In the genomic region with DNA sequence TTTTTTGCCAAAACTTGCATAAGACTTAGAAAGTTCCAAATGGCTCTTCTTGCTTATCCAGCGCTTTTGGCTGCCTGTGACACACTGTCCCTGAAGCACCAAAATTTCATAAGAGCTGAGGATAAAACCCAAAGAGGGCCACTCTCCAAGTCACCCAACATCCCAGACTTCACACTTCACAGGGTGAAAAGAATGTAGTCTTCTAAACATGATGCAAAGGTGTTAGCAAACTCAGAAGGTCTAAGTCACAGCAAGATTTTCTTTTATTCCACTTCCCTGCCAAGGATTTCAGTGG, we compare ENCODE assay signal across 25 cellular contexts. TPM values are rescaled to one million over a fixed set of nuclear protein-coding genes. Genes with fewer than 3 reads are reported as not detected.
DNase-seq lines count a peak whose midpoint lies in the region; ATAC-seq, FAIRE-seq and TF ChIP-seq lines count a peak whose summit lies in the region.
"Had no signal": no experiment of that assay in that cellular context is flagged by ENCODE, and none has a peak within 500 bp of the region (broad histone marks: within the 10 kb centered on the region; RNA-seq: fewer than 3 reads in every experiment).

No MANE protein-coding gene starts in this region.

- peak overlapping the region; percentile 53 to 100 (median 99); a peak in 21 of 22 replicates for H3K27ac ChIP-seq in BLaER1 treated with 17β-estradiol and CSF1 and Interleukin-3, amounts not matched to agents 10 nM and 100 nM
- H3K27ac ChIP-seq in K562 (ENCODE audit: extremely low read depth, low read depth, low read length) = peak overlapping the region; percentile 100; the same call in 1 of the 3 replicates
- H3K27ac ChIP-seq: SJCRH30 had no signal

- H3K4me1 ChIP-seq in BLaER1 treated with 17β-estradiol and CSF1 and Interleukin-3, amounts not matched to agents 10 nM and 100 nM = peaks cover 62 to 88% (median 79%) of the 10 kb centered on the region in 10 experiments
- peaks cover 51 to 62% of the 10 kb centered on the region in 2 experiments for H3K4me1 ChIP-seq in K562 (replicated peaks in 1 of 2; ENCODE audit: control insufficient read depth in 2 of 2, insufficient read depth in 2 of 2, low read length in 2 of 2)
- H3K4me1 ChIP-seq: BE2C, HAP-1 had no signal

- H4K20me1 ChIP-seq in BLaER1 treated with 17β-estradiol and CSF1 and Interleukin-3, amounts not matched to agents 10 nM and 100 nM = no peaks in the 10 kb centered on the region
- H4K20me1 ChIP-seq in K562 (replicated peaks; ENCODE audit: control insufficient read depth, insufficient read depth, low read length) = no peaks in the 10 kb centered on the region

- no peaks in the 10 kb centered on the region for H3K27me3 ChIP-seq in BLaER1 treated with 17β-estradiol and CSF1 and Interleukin-3, amounts not matched to agents 10 nM and 100 nM
- no peaks in the 10 kb centered on the region for H3K27me3 ChIP-seq in K562 (ENCODE audit: control insufficient read depth in 2 of 2, insufficient read depth in 2 of 2, low read length in 2 of 2)
- H3K27me3 ChIP-seq: BE2C, SJCRH30 had no signal

- TF ChIP-seq POLR2A in K562 (conservative IDR thresholded peaks at IDR 0.05) = no peak

- no peak for TF ChIP-seq RAD21 in K562 (CRISPR knock-in tag; conservative IDR thresholded peaks at IDR 0.05 in 1 of 2, IDR thresholded peaks at IDR 0.05 in 1 of 2)

- in situ Hi-C loops in K562 (cut with MboI) = no loop called here

- CTCF ChIA-PET in K562 (lab: Yijun Ruan, JAX; ENCODE audit: low intra/inter-chr PET ratio) = interaction anchor here (0.5 kb wide), 1 partner anchor 337 kb away, joined by 3 read pairs; no protein-coding TSS in a partner anchor

- no TSS peak for BruUV-seq in K562 (replicated peaks; lab: Mats Ljungman, UMichigan)

- 80% methylated on average over 1 of the region's 1 CpG for WGBS in K562 (ENCODE audit: insufficient coverage, low coverage, missing lambda C conversion rate)

- POLR2A ChIA-PET in K562 (lab: Yijun Ruan, JAX) = interaction anchor here (1.3 to 4.2 kb wide), 3 partner anchors 9 to 12 kb away, joined by 4 to 35 read pairs (median 6); no protein-coding TSS in a partner anchor

- intact Hi-C loops in K562 (cut with micrococcal nuclease) = loop anchor here (5.0 kb wide), 4 partner anchors 38 to 718 kb away; no protein-coding TSS in a partner anchor
- intact Hi-C loops in left ventricle myocardium superior (cut with micrococcal nuclease) = no loop called here
- intact Hi-C loops in sciatic nerve (cut with DNase I) = no loop called here

- H3K9me3 ChIP-seq in BLaER1 treated with 17β-estradiol and CSF1 and Interleukin-3, amounts not matched to agents 10 nM and 100 nM (replicated peaks in 1 of 11) = peaks cover 0 to 19% (median 10%) of the 10 kb centered on the region in 11 experiments; a peak in 10 of 22 replicates
- no peaks in the 10 kb centered on the region for H3K9me3 ChIP-seq in K562 (replicated peaks; ENCODE audit: control insufficient read depth, insufficient read depth, low read depth, low read length)
- H3K9me3 ChIP-seq: BE2C, HAP-1, SJCRH30 had no signal

- no peak for TF ChIP-seq EP300 in K562 (IDR thresholded peaks at IDR 0.05; ENCODE audit: low read length)

- H3K4me3 ChIP-seq in BLaER1 treated with 17β-estradiol and CSF1 and Interleukin-3, amounts not matched to agents 10 nM and 100 nM = no peak overlapping the region
- no peak overlapping the region for H3K4me3 ChIP-seq in K562
- H3K4me3 ChIP-seq: HAP-1, SJCRH30 had no signal

- H3K79me2 ChIP-seq in K562 (ENCODE audit: control insufficient read depth, insufficient read depth, low read length) = 0 out of 3 replicates have a peak, but pooled peaks cover 6% of the 10 kb centered on the region

- 0 out of 22 replicates have a peak, but pooled peaks cover 0 to 4% (median 0%) of the 10 kb centered on the region in 11 experiments for H3K36me3 ChIP-seq in BLaER1 treated with 17β-estradiol and CSF1 and Interleukin-3, amounts not matched to agents 10 nM and 100 nM
- no peaks in the 10 kb centered on the region for H3K36me3 ChIP-seq in K562 (ENCODE audit: control insufficient read depth, insufficient read depth, low read length)
- H3K36me3 ChIP-seq: BE2C, HAP-1, SJCRH30 had no signal

- no peak for FAIRE-seq in K562 (lab: Jason Lieb, UNC)
- FAIRE-seq: A204.1, GM12892, HTR-8/SVneo had no signal

- ATAC-seq in K562 (no peak), left ventricle myocardium superior (peak; percentile 65), sciatic nerve (peak; percentile 54), HG02610 (IDR thresholded peaks at IDR 0.05; ENCODE audit: unreplicated experiment) (no peak)
- ATAC-seq: CD8-positive, alpha-beta T cell; PC-3 had no signal

- DNase-seq in K562 (ENCODE audit: extremely low read depth in 1 of 4, low spot score in 3 of 4) = no peak
- DNase-seq in left ventricle myocardium superior = no peak
- DNase-seq in sciatic nerve (ENCODE audit: low spot score) = no peak
- DNase-seq in mucosa of gallbladder (ENCODE audit: low spot score) = no peak
- DNase-seq in activated gamma-delta T cell (lab: John Stamatoyannopoulos, UW) = no peak
- DNase-seq in NCI-H2227 (lab: John Stamatoyannopoulos, UW; ENCODE audit: unreplicated experiment) = no peak
- DNase-seq: BE2C; CD8-positive, alpha-beta T cell; IMR-90; Karpas-422; NCI-H1092 treated with DMSO at 0.1 percent for 48 hours; NCI-H146; NCI-H2081 treated with DMSO at 0.1 percent for 48 hours; NCI-H510A; NCI-H82; PC-3; RPMI8226; SJCRH30 had no signal

- H3K9ac ChIP-seq in BLaER1 treated with 17β-estradiol and CSF1 and Interleukin-3, amounts not matched to agents 10 nM and 100 nM = peak overlapping the region in 5 of 11 experiments; percentile 26 to 98 (median 94); a peak in 3 of 22 replicates
- H3K9ac ChIP-seq in K562 (ENCODE audit: insufficient read depth in 1 of 2, low read depth in 2 of 2, low read length in 2 of 2) = peak overlapping the region in 1 of 2 experiments; percentile 86; a peak in 2 of 4 replicates

- H3K4me2 ChIP-seq in BLaER1 treated with 17β-estradiol and CSF1 and Interleukin-3, amounts not matched to agents 10 nM and 100 nM = peak overlapping the region in 8 of 11 experiments; percentile 87 to 98 (median 92); a peak in 15 of 22 replicates
- H3K4me2 ChIP-seq in K562 (ENCODE audit: insufficient read depth, low read length) = no peak overlapping the region

- no peak for TF ChIP-seq CTCF in K562 (IDR thresholded peaks at IDR 0.05 in 2 of 3, conservative IDR thresholded peaks at IDR 0.05 in 1 of 3; ENCODE audit: insufficient read depth in 2 of 3, low read depth in 1 of 3, low read length in 3 of 3)

- 0 out of 2 replicates have a peak overlapping the region, but pooled peaks have one; percentile 3 for H2AFZ ChIP-seq in K562 (ENCODE audit: low read depth, low read length)

- H3K9me1 ChIP-seq in K562 (ENCODE audit: control insufficient read depth, insufficient read depth, low read length) = no peaks in the 10 kb centered on the region

TF ChIP-seq in K562, 482 proteins besides CTCF, POLR2A, EP300 and RAD21:
- no peak for TF ChIP-seq ELF4 (CRISPR knock-in tag; IDR thresholded peaks at IDR 0.05)
- no peak for TF ChIP-seq ZNF3 (CRISPR knock-in tag; IDR thresholded peaks at IDR 0.05)
- TF ChIP-seq ZNF165 (CRISPR knock-in tag; IDR thresholded peaks at IDR 0.05; ENCODE audit: borderline replicate concordance) = no peak
- peak; percentile 46; the same call in 1 of the 2 replicates for TF ChIP-seq ZNF316 (IDR thresholded peaks at IDR 0.05)
- TF ChIP-seq ZFX (CRISPR knock-in tag; IDR thresholded peaks at IDR 0.05) = no peak
- TF ChIP-seq, protein P1, sequence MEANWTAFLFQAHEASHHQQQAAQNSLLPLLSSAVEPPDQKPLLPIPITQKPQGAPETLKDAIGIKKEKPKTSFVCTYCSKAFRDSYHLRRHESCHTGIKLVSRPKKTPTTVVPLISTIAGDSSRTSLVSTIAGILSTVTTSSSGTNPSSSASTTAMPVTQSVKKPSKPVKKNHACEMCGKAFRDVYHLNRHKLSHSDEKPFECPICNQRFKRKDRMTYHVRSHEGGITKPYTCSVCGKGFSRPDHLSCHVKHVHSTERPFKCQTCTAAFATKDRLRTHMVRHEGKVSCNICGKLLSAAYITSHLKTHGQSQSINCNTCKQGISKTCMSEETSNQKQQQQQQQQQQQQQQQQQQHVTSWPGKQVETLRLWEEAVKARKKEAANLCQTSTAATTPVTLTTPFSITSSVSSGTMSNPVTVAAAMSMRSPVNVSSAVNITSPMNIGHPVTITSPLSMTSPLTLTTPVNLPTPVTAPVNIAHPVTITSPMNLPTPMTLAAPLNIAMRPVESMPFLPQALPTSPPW (CRISPR knock-in tag; IDR thresholded peaks at IDR 0.05) = no peak
- TF ChIP-seq, protein P2, sequence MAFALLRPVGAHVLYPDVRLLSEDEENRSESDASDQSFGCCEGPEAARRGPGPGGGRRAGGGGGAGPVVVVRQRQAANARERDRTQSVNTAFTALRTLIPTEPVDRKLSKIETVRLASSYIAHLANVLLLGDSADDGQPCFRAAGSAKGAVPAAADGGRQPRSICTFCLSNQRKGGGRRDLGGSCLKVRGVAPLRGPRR (CRISPR knock-in tag; IDR thresholded peaks at IDR 0.05) = no peak
- TF ChIP-seq SIX5 (IDR thresholded peaks at IDR 0.05; ENCODE audit: borderline replicate concordance in 1 of 2, insufficient read depth in 1 of 2, low read depth in 1 of 2, low read length in 2 of 2) = no peak
- TF ChIP-seq C11orf30 (IDR thresholded peaks at IDR 0.05; ENCODE audit: low read depth) = 0 out of 2 replicates have a peak, but pooled peaks have one; percentile 17
- no peak for TF ChIP-seq SREBF2 (CRISPR knock-in tag; IDR thresholded peaks at IDR 0.05)
- TF ChIP-seq NEUROD1 (IDR thresholded peaks at IDR 0.05; ENCODE audit: borderline replicate concordance, low read depth, low read length, partially characterized antibody) = no peak

RNA-seq across cellular contexts. Expression of a gene that starts 44.4 kb away (rescaled TPM):
- 0.16 and 0.39 TPM in 2 replicates for total RNA-seq in K562 (2011; cell fraction: chromatin; rRNA removed; ENCODE audit: low replicate concordance)
- total RNA-seq in K562 (2011; cell fraction: nucleolus; rRNA removed) = 0.26 and 0.33 TPM in 2 replicates
- total RNA-seq in K562 (2011; cell fraction: nucleoplasm; rRNA removed) = 0.44 and 0.61 TPM in 2 replicates
- total RNA-seq in K562 (2014; rRNA removed) = 0.05 and 0.12 TPM in 2 replicates
- 0.04 and 0.10 TPM in 2 replicates for total RNA-seq in K562 (2014; rRNA removed; fragmentation: Illumina TruSeq; extraction: Trizol)
- 0.04 TPM in 2 replicates for total RNA-seq in K562 (2015; rRNA removed; fragmentation: Illumina TruSeq; extraction: Trizol)
- total RNA-seq in K562 (2021) = 0.20 and 0.25 TPM in 2 replicates
- 0.12 and 0.20 TPM in 2 replicates for polyA plus RNA-seq in K562 (2011; rRNA removed)
- 0.09 and 0.15 TPM in 2 replicates for polyA plus RNA-seq in K562 (2011; cell fraction: cytosol; rRNA removed)
- polyA plus RNA-seq in K562 (2011; cell fraction: nucleus; rRNA removed) = 0.17 and 0.21 TPM in 2 replicates
- polyA plus RNA-seq in K562 (2012) = 0.03 and 0.06 TPM in 2 replicates
- polyA plus RNA-seq in K562 (2014; fragmentation: Illumina TruSeq; extraction: Trizol) = 0.07 TPM in 2 replicates
- polyA plus RNA-seq in K562 (2014; fragmentation: Nextera tagmentation; extraction: Ambion mirVana) = under 1 TPM; 0.03 TPM
- 0.03 and 0.08 TPM in 2 replicates for polyA plus RNA-seq in K562 (2014; rRNA removed)
- 0.21 and 0.42 TPM in 2 replicates for polyA minus RNA-seq in K562 (2011; rRNA and poly(A)+ RNA removed)
- polyA minus RNA-seq in K562 (2011; cell fraction: cytosol; rRNA and poly(A)+ RNA removed) = 0.27 and 0.29 TPM in 2 replicates
- under 0.01 and 0.13 TPM in 2 replicates for polyA minus RNA-seq in K562 (2011; cell fraction: nucleus; rRNA and poly(A)+ RNA removed)
- 41.0 TPM for total RNA-seq in left ventricle myocardium superior
- 81.0 TPM for total RNA-seq in sciatic nerve
- 38.4 TPM for total RNA-seq in mucosa of gallbladder
- total RNA-seq: MCF 10A, PC-3, SJCRH30 had no signal

Comparison
In these comparisons a context has a peak if more than half of its experiments do, and no peak if none do; other contexts are left out.
1. ATAC-seq: peak in left ventricle myocardium superior (single experiment) and sciatic nerve (single experiment); none in K562 (single experiment) and HG02610 (single experiment).
2. RNA of a gene that starts 44.4 kb away (total RNA-seq): 81.0 TPM in sciatic nerve (single experiment), 41.0 TPM in left ventricle myocardium superior (single experiment) and 38.4 TPM in mucosa of gallbladder (single experiment); 0.04 to 0.61 TPM in K562; every median in the first group is over 10 times any median in the second.